ENCODE assay signal across 25 cellular contexts in genomic region chr6:139751179-139751578, GRCh38.
DNase-seq lines count a peak whose midpoint lies in the region; ATAC-seq and TF ChIP-seq lines count a peak whose summit lies in the region.
"Had no signal": no experiment of that assay in that cellular context is flagged by ENCODE, and none has a peak within 500 bp of the region (broad histone marks: within the 10 kb centered on the region; RNA-seq: fewer than 3 reads in every experiment).

No MANE protein-coding gene starts in this region.

- H3K27me3 ChIP-seq in GM23338 (ENCODE audit: insufficient read depth) = no peaks in the 10 kb centered on the region
- H3K27me3 ChIP-seq in brain microvascular endothelial cell (replicated peaks) = no peaks in the 10 kb centered on the region
- H3K27me3 ChIP-seq in hepatocyte = no peaks in the 10 kb centered on the region
- no peaks in the 10 kb centered on the region for H3K27me3 ChIP-seq in prostate gland (replicated peaks; ENCODE audit: insufficient read depth)
- H3K27me3 ChIP-seq in CD8-positive, alpha-beta T cell (ENCODE audit: insufficient read depth, low read length) = no peaks in the 10 kb centered on the region

- no peak overlapping the region for H3K4me2 ChIP-seq in GM23338
- H3K4me2 ChIP-seq in hepatocyte = peak overlapping the region; percentile 47

- H4K20me1 ChIP-seq in GM23338 (replicated peaks; ENCODE audit: insufficient read depth) (no peaks in the 10 kb centered on the region), hepatocyte (ENCODE audit: insufficient read depth, poor library complexity, severe bottlenecking) (no peaks in the 10 kb centered on the region)

- H3K27ac ChIP-seq in GM23338 (ENCODE audit: low read depth) (no peak overlapping the region), brain microvascular endothelial cell (peak overlapping the region; percentile 14), hepatocyte (peak overlapping the region; percentile 72), prostate gland (no peak overlapping the region)
- no peak overlapping the region for H3K27ac ChIP-seq in CD8-positive, alpha-beta T cell (ENCODE audit: low read depth, low read length)
- H3K27ac ChIP-seq: psoas muscle, skin epidermis had no signal

- no peaks in the 10 kb centered on the region for H3K27me3 Mint-ChIP-seq in GM23338 (ENCODE audit: insufficient read depth, low read depth, poor library complexity)
- H3K27me3 Mint-ChIP-seq in CD8-positive, alpha-beta T cell (ENCODE audit: low read depth) = no peaks in the 10 kb centered on the region
- H3K27me3 Mint-ChIP-seq: activated naive CD4-positive, alpha-beta T cell treated with anti-CD3 and anti-CD28 coated beads, Interleukin-2, amount 10 ng/mL, durations not matched to agents 7 days and 5 days; effector memory CD8-positive, alpha-beta T cell; stimulated activated memory B cell treated with anti-CD40 and anti-IgM and Interleukin-4, amounts not matched to agents 10 μg/mL and 1 μg/mL and 100 μg/mL, for 72 hours; T-cell had no signal

- H3K79me2 ChIP-seq in GM23338 (replicated peaks; ENCODE audit: insufficient read depth) (no peaks in the 10 kb centered on the region), hepatocyte (no peaks in the 10 kb centered on the region)

- TF ChIP-seq POLR2A in prostate gland (IDR thresholded peaks at IDR 0.05) = no peak

- H3K9me2 ChIP-seq in GM23338 (ENCODE audit: insufficient read depth) (no peaks in the 10 kb centered on the region), hepatocyte (replicated peaks; ENCODE audit: insufficient read depth) (no peaks in the 10 kb centered on the region)

- WGBS in hepatocyte (ENCODE audit: low lambda C conversion rate, missing lambda C conversion rate) = 47% methylated on average over 3 of the region's 3 CpGs
- WGBS in prostate gland = 77% methylated on average over 3 of the region's 3 CpGs

- TF ChIP-seq CTCF in GM23338 (conservative IDR thresholded peaks at IDR 0.05; ENCODE audit: low read depth in 2 of 2) (no peak), brain microvascular endothelial cell (IDR thresholded peaks at IDR 0.05; ENCODE audit: low read depth, low read length, missing control alignments) (no peak), hepatocyte (IDR thresholded peaks at IDR 0.05; ENCODE audit: poor library complexity) (no peak), prostate gland (IDR thresholded peaks at IDR 0.05) (no peak)
- TF ChIP-seq CTCF in CD8-positive, alpha-beta T cell (IDR thresholded peaks at IDR 0.05) = no peak

- H3K9me3 ChIP-seq in hepatocyte (ENCODE audit: low read depth) (no peaks in the 10 kb centered on the region), prostate gland (no peaks in the 10 kb centered on the region)
- no peaks in the 10 kb centered on the region for H3K9me3 ChIP-seq in CD8-positive, alpha-beta T cell (ENCODE audit: low read length)
- H3K9me3 ChIP-seq: psoas muscle had no signal

- H3K4me3 ChIP-seq in GM23338 (no peak overlapping the region), brain microvascular endothelial cell (ENCODE audit: low read depth, low read length) (no peak overlapping the region), hepatocyte (no peak overlapping the region), skeletal muscle cell (ENCODE audit: low read depth, low read length) (no peak overlapping the region), prostate gland (no peak overlapping the region)
- H3K4me3 ChIP-seq in CD8-positive, alpha-beta T cell (ENCODE audit: low read depth, low read length) = no peak overlapping the region
- H3K4me3 ChIP-seq: psoas muscle, skin epidermis had no signal

- H3K27ac Mint-ChIP-seq in GM23338 = no peak overlapping the region
- H3K27ac Mint-ChIP-seq in CD8-positive, alpha-beta T cell = no peak overlapping the region
- H3K27ac Mint-ChIP-seq: activated naive CD4-positive, alpha-beta T cell treated with anti-CD3 and anti-CD28 coated beads, Interleukin-2, amount 10 ng/mL, durations not matched to agents 7 days and 5 days; effector memory CD8-positive, alpha-beta T cell; naive thymus-derived CD8-positive, alpha-beta T cell; stimulated activated memory B cell treated with anti-CD40 and anti-IgM and Interleukin-4, amounts not matched to agents 10 μg/mL and 1 μg/mL and 100 μg/mL, for 72 hours; T-cell had no signal

- intact Hi-C loops in prostate gland (cut with DNase I) = no loop called here
- intact Hi-C loops in Right ventricle myocardium superior (cut with DNase I) = loop anchor here (10.0 kb wide), 1 partner anchor 376 kb away; the partner anchor contains the start of gene CITED2
- intact Hi-C loops in CD8-positive, alpha-beta T cell (cut with DNase I, micrococcal nuclease) = no loop called here

- no peak overlapping the region for H3K4me3 Mint-ChIP-seq in GM23338
- H3K4me3 Mint-ChIP-seq in CD8-positive, alpha-beta T cell = no peak overlapping the region
- H3K4me3 Mint-ChIP-seq: activated naive CD4-positive, alpha-beta T cell treated with anti-CD3 and anti-CD28 coated beads, Interleukin-2, amount 10 ng/mL, durations not matched to agents 7 days and 5 days; effector memory CD8-positive, alpha-beta T cell; naive thymus-derived CD8-positive, alpha-beta T cell; stimulated activated memory B cell treated with anti-CD40 and anti-IgM and Interleukin-4, amounts not matched to agents 10 μg/mL and 1 μg/mL and 100 μg/mL, for 72 hours; T-cell had no signal

- H2AFZ ChIP-seq in GM23338 (peak overlapping the region; percentile 33; the same call in 1 of the 2 replicates), hepatocyte (peak overlapping the region; percentile 68)

- H3K36me3 Mint-ChIP-seq in GM23338 (ENCODE audit: low read depth) = no peaks in the 10 kb centered on the region
- H3K36me3 Mint-ChIP-seq in CD8-positive, alpha-beta T cell = no peaks in the 10 kb centered on the region
- H3K36me3 Mint-ChIP-seq: activated naive CD4-positive, alpha-beta T cell treated with anti-CD3 and anti-CD28 coated beads, Interleukin-2, amount 10 ng/mL, durations not matched to agents 7 days and 5 days; naive thymus-derived CD8-positive, alpha-beta T cell; stimulated activated memory B cell treated with anti-CD40 and anti-IgM and Interleukin-4, amounts not matched to agents 10 μg/mL and 1 μg/mL and 100 μg/mL, for 72 hours; T-cell had no signal

- no peaks in the 10 kb centered on the region for H3F3A ChIP-seq in GM23338 (replicated peaks; ENCODE audit: low read depth)

- in situ Hi-C loops in brain microvascular endothelial cell (cut with HindIII; ENCODE audit: low pct_ligation_motif_present, low sequenced_read_pairs) = no loop called here

- peaks cover 14% of the 10 kb centered on the region; the same call in 2 of the 3 replicates for H3K4me1 Mint-ChIP-seq in GM23338
- no peaks in the 10 kb centered on the region for H3K4me1 Mint-ChIP-seq in CD8-positive, alpha-beta T cell (ENCODE audit: low read depth)
- H3K4me1 Mint-ChIP-seq: activated naive CD4-positive, alpha-beta T cell treated with anti-CD3 and anti-CD28 coated beads, Interleukin-2, amount 10 ng/mL, durations not matched to agents 7 days and 5 days; naive thymus-derived CD8-positive, alpha-beta T cell; stimulated activated memory B cell treated with anti-CD40 and anti-IgM and Interleukin-4, amounts not matched to agents 10 μg/mL and 1 μg/mL and 100 μg/mL, for 72 hours; T-cell had no signal

- no peaks in the 10 kb centered on the region for H3K4me1 ChIP-seq in GM23338 (ENCODE audit: insufficient read depth)
- H3K4me1 ChIP-seq in hepatocyte (ENCODE audit: insufficient read depth) = peaks cover 60% of the 10 kb centered on the region
- H3K4me1 ChIP-seq in prostate gland (replicated peaks) = no peaks in the 10 kb centered on the region
- H3K4me1 ChIP-seq in CD8-positive, alpha-beta T cell (ENCODE audit: insufficient read depth, low read length) = no peaks in the 10 kb centered on the region

- POLR2A ChIA-PET in CD8-positive, alpha-beta T cell (lab: Charles Lee) = interaction anchor here (0.7 kb wide), 1 partner anchor 377 kb away, joined by 3 read pairs; no protein-coding TSS in a partner anchor

- ATAC-seq in GM23338 = no peak
- ATAC-seq in Right ventricle myocardium superior (ENCODE audit: poor library complexity) = no peak
- ATAC-seq in CD8-positive, alpha-beta T cell = no peak
- ATAC-seq: effector memory CD8-positive, alpha-beta T cell; left colon; naive thymus-derived CD8-positive, alpha-beta T cell; psoas muscle; stimulated activated memory B cell treated with anti-CD40 and anti-IgM and Interleukin-4, amounts not matched to agents 10 μg/mL and 1 μg/mL and 100 μg/mL, for 72 hours; T-cell had no signal

- CTCF ChIA-PET in CD8-positive, alpha-beta T cell (lab: Charles Lee) = no interaction called here

- DNase-seq in GM23338 (ENCODE audit: low spot score) (no peak), brain microvascular endothelial cell (no peak), hepatocyte (ENCODE audit: low spot score) (no peak), skeletal muscle cell (ENCODE audit: low read depth) (peak; percentile 61), prostate gland (ENCODE audit: low spot score) (no peak), Right ventricle myocardium superior (no peak), NCI-H146 treated with DMSO at 0.1 percent for 48 hours (lab: John Stamatoyannopoulos, UW; ENCODE audit: unreplicated experiment) (no peak)
- no peak for DNase-seq in CD8-positive, alpha-beta T cell
- DNase-seq: activated naive CD4-positive, alpha-beta T cell treated with anti-CD3 and anti-CD28 coated beads, Interleukin-2, amount 10 ng/mL, durations not matched to agents 7 days and 5 days; activated T-cell treated with anti-CD3 and anti-CD28 coated beads, Interleukin-2, amount 50 U/mL, for 48 hours; AML-193; anterior cingulate cortex; effector memory CD8-positive, alpha-beta T cell; head of caudate nucleus; left colon; MV-4-11; naive thymus-derived CD8-positive, alpha-beta T cell; NCI-H187 treated with DMSO at 0.1 percent for 48 hours; NCI-H226; NCI-H774; psoas muscle; SHP77 treated with DMSO at 0.1 percent for 48 hours; T-cell had no signal

- H3K9me3 Mint-ChIP-seq in GM23338 = no peaks in the 10 kb centered on the region
- no peaks in the 10 kb centered on the region for H3K9me3 Mint-ChIP-seq in CD8-positive, alpha-beta T cell
- H3K9me3 Mint-ChIP-seq: activated naive CD4-positive, alpha-beta T cell treated with anti-CD3 and anti-CD28 coated beads, Interleukin-2, amount 10 ng/mL, durations not matched to agents 7 days and 5 days; effector memory CD8-positive, alpha-beta T cell; naive thymus-derived CD8-positive, alpha-beta T cell; stimulated activated memory B cell treated with anti-CD40 and anti-IgM and Interleukin-4, amounts not matched to agents 10 μg/mL and 1 μg/mL and 100 μg/mL, for 72 hours; T-cell had no signal

- H3K36me3 ChIP-seq in GM23338 (ENCODE audit: insufficient read depth) (no peaks in the 10 kb centered on the region), brain microvascular endothelial cell (replicated peaks) (no peaks in the 10 kb centered on the region), hepatocyte (replicated peaks; ENCODE audit: insufficient read depth, low read depth) (no peaks in the 10 kb centered on the region), prostate gland (no peaks in the 10 kb centered on the region)
- no peaks in the 10 kb centered on the region for H3K36me3 ChIP-seq in CD8-positive, alpha-beta T cell (ENCODE audit: insufficient read depth, low read length)

TF ChIP-seq in GM23338, 12 proteins besides CTCF, POLR2A, EP300 and RAD21 (continues in another document):
- TF ChIP-seq EZH2phosphoT487 (IDR thresholded peaks at IDR 0.05; ENCODE audit: unreplicated experiment) (no peak), STAT1 (IDR thresholded peaks at IDR 0.05; ENCODE audit: unreplicated experiment) (no peak), CREB1 (CRISPR knock-in tag; IDR thresholded peaks at IDR 0.05; ENCODE audit: low read depth) (no peak), NANOG (IDR thresholded peaks at IDR 0.05; ENCODE audit: borderline replicate concordance) (no peak)

Comparison
In these comparisons a context has a peak if more than half of its experiments do, and no peak if none do; other contexts are left out.
1. H3K27ac ChIP-seq: peak in brain microvascular endothelial cell (single experiment) and hepatocyte (single experiment); none in GM23338 (single experiment), prostate gland (0 of 2) and CD8-positive, alpha-beta T cell (single experiment).